In genomic region chr11:96000064-96000463, GRCh38 we compare ENCODE assay signal across 14 cellular contexts.
A peak's percentile ranks its signal among the peaks of the same experiment; 100 is the strongest.
DNase-seq lines count a peak whose midpoint lies in the region; ATAC-seq and TF ChIP-seq lines count a peak whose summit lies in the region.
"Had no signal": no experiment of that assay in that cellular context is flagged by ENCODE, and none has a peak within 500 bp of the region (broad histone marks: within the 10 kb centered on the region; RNA-seq: fewer than 3 reads in every experiment).

No MANE protein-coding gene starts in this region.

- H3K4me3 Mint-ChIP-seq in nephron progenitor cell (no peak overlapping the region), CD14-positive monocyte (no peak overlapping the region)
- H3K4me3 Mint-ChIP-seq: activated CD4-positive, alpha-beta memory T cell treated with anti-CD3 and anti-CD28 coated beads, Interleukin-2, amount 10 ng/mL, durations not matched to agents 7 days and 5 days; memory B cell had no signal

- H3K4me3 ChIP-seq in left ventricle myocardium inferior (peak overlapping the region; percentile 40), esophagus muscularis mucosa (peak overlapping the region in 3 of 4 donors; percentile 3 to 17 (median 12)), uterus (no peak overlapping the region)
- H3K4me3 ChIP-seq: A549 had no signal

- H3K27me3 Mint-ChIP-seq in nephron progenitor cell (ENCODE audit: low read depth, poor library complexity) (no peaks in the 10 kb centered on the region), CD14-positive monocyte (ENCODE audit: low read depth in 3 of 3) (peaks cover 0 to 2% (median 1%) of the 10 kb centered on the region in 3 donors)
- H3K27me3 Mint-ChIP-seq: activated CD4-positive, alpha-beta memory T cell treated with anti-CD3 and anti-CD28 coated beads, Interleukin-2, amount 10 ng/mL, durations not matched to agents 7 days and 5 days; memory B cell had no signal

- no peak for TF ChIP-seq EP300 in esophagus muscularis mucosa (IDR thresholded peaks at IDR 0.05)

- no peaks in the 10 kb centered on the region for H3K36me3 ChIP-seq in left ventricle myocardium inferior
- H3K36me3 ChIP-seq in esophagus muscularis mucosa: no peaks in the 10 kb centered on the region
- H3K36me3 ChIP-seq in uterus: no peaks in the 10 kb centered on the region

- H3K4me1 Mint-ChIP-seq in nephron progenitor cell (peaks cover 31% of the 10 kb centered on the region), CD14-positive monocyte (no peaks in the 10 kb centered on the region)
- H3K4me1 Mint-ChIP-seq: activated CD4-positive, alpha-beta memory T cell treated with anti-CD3 and anti-CD28 coated beads, Interleukin-2, amount 10 ng/mL, durations not matched to agents 7 days and 5 days had no signal

- H3K9me3 ChIP-seq in left ventricle myocardium inferior (replicated peaks) (no peaks in the 10 kb centered on the region), esophagus muscularis mucosa (no peaks in the 10 kb centered on the region), uterus (no peaks in the 10 kb centered on the region)
- H3K9me3 ChIP-seq: A549 had no signal

- peaks cover 20% of the 10 kb centered on the region for H3K36me3 Mint-ChIP-seq in nephron progenitor cell (ENCODE audit: low read depth)
- no peaks in the 10 kb centered on the region for H3K36me3 Mint-ChIP-seq in CD14-positive monocyte

- no peaks in the 10 kb centered on the region for H3K27me3 ChIP-seq in left ventricle myocardium inferior (ENCODE audit: low read depth)
- no peaks in the 10 kb centered on the region for H3K27me3 ChIP-seq in esophagus muscularis mucosa
- no peaks in the 10 kb centered on the region for H3K27me3 ChIP-seq in uterus

- intact Hi-C loops in left ventricle myocardium inferior (cut with micrococcal nuclease) (no loop called here), Right ventricle myocardium superior (cut with DNase I) (no loop called here), esophagus muscularis mucosa (cut with DNase I) (no loop called here), uterus (cut with DNase I; ENCODE audit: low total_unique reads) (no loop called here), CD14-positive monocyte (cut with micrococcal nuclease) (no loop called here)

- peaks cover 12% of the 10 kb centered on the region for H3K9me3 Mint-ChIP-seq in nephron progenitor cell
- peaks cover 0 to 7% (median 0%) of the 10 kb centered on the region in 7 donors for H3K9me3 Mint-ChIP-seq in CD14-positive monocyte

- H3K4me1 ChIP-seq in left ventricle myocardium inferior (peaks cover 29% of the 10 kb centered on the region), esophagus muscularis mucosa (peaks cover 26 to 29% (median 28%) of the 10 kb centered on the region in 4 donors), uterus (no peaks in the 10 kb centered on the region)
- H3K4me1 ChIP-seq: A549 had no signal

- no peak for TF ChIP-seq POLR2A in esophagus muscularis mucosa (IDR thresholded peaks at IDR 0.05; ENCODE audit: low read depth)
- no peak for TF ChIP-seq POLR2A in uterus (IDR thresholded peaks at IDR 0.05)

- no peak for ATAC-seq in Right ventricle myocardium superior (ENCODE audit: poor library complexity)
- no peak for ATAC-seq in GM21423 (IDR thresholded peaks at IDR 0.05; ENCODE audit: unreplicated experiment)
- ATAC-seq: A549 had no signal

- H3K27ac ChIP-seq in left ventricle myocardium inferior (replicated peaks) (peak overlapping the region; percentile 70), esophagus muscularis mucosa (replicated peaks in 1 of 4) (peak overlapping the region; percentile 68 to 76 (median 71)), uterus (peak overlapping the region; percentile 25 to 68)
- H3K27ac ChIP-seq: A549, epithelial cell of prostate, KMS-11 had no signal

- peak overlapping the region; percentile 89 for H3K27ac Mint-ChIP-seq in nephron progenitor cell
- no peak overlapping the region for H3K27ac Mint-ChIP-seq in CD14-positive monocyte
- H3K27ac Mint-ChIP-seq: activated CD4-positive, alpha-beta memory T cell treated with anti-CD3 and anti-CD28 coated beads, Interleukin-2, amount 10 ng/mL, durations not matched to agents 7 days and 5 days; memory B cell had no signal

- TF ChIP-seq CTCF in left ventricle myocardium inferior (IDR thresholded peaks at IDR 0.05; ENCODE audit: borderline replicate concordance) (no peak), esophagus muscularis mucosa (IDR thresholded peaks at IDR 0.05) (no peak), nephron progenitor cell (IDR thresholded peaks at IDR 0.05) (no peak), uterus (IDR thresholded peaks at IDR 0.05) (no peak), CD14-positive monocyte (IDR thresholded peaks at IDR 0.05) (no peak)

- 30% methylated on average over 4 of the region's 4 CpGs for WGBS in esophagus muscularis mucosa

- DNase-seq in left ventricle myocardium inferior: no peak
- DNase-seq in Right ventricle myocardium superior: no peak
- DNase-seq in esophagus muscularis mucosa (ENCODE audit: extremely low spot score): no peak
- DNase-seq in nephron progenitor cell: no peak
- DNase-seq in uterus: no peak
- DNase-seq in GF-D8 (lab: John Stamatoyannopoulos, UW): no peak
- DNase-seq in CD14-positive monocyte (ENCODE audit: low spot score): no peak
- DNase-seq: activated CD4-positive, alpha-beta memory T cell treated with anti-CD3 and anti-CD28 coated beads, Interleukin-2, amount 10 ng/mL, durations not matched to agents 7 days and 5 days; NCI-H446 had no signal

Comparison
In these comparisons a context has a peak if more than half of its experiments do, and no peak if none do; other contexts are left out.
1. H3K4me3 ChIP-seq: peak in left ventricle myocardium inferior (single experiment) and esophagus muscularis mucosa (3 of 4); none in uterus (0 of 2).
2. Peak in every context shown above with its lines, with median percentiles within 50 percentile points of each other: H3K27ac ChIP-seq.